In genomic region chr18:73708596-73708995, GRCh38 we compare ENCODE assay signal across 1 cellular context.
TF ChIP-seq lines count a peak whose summit lies in the region.

No MANE protein-coding gene starts in this region.

TF ChIP-seq in IMR-90, 13 proteins besides CTCF, POLR2A, EP300 and RAD21:
- TF ChIP-seq MAZ (IDR thresholded peaks at IDR 0.05; ENCODE audit: borderline replicate concordance, low read depth, low read length): no peak
- TF ChIP-seq ELK1 (IDR thresholded peaks at IDR 0.05; ENCODE audit: borderline replicate concordance, low read depth, low read length): no peak
- TF ChIP-seq RCOR1 (IDR thresholded peaks at IDR 0.05; ENCODE audit: insufficient replicate concordance, low read length): no peak
- no peak for TF ChIP-seq BHLHE40 (IDR thresholded peaks at IDR 0.05; ENCODE audit: low read depth, low read length)
- no peak for TF ChIP-seq USF2 (IDR thresholded peaks at IDR 0.05; ENCODE audit: low read depth, low read length)
